17 cellular contexts compared by ENCODE assay signal in the genomic region with DNA sequence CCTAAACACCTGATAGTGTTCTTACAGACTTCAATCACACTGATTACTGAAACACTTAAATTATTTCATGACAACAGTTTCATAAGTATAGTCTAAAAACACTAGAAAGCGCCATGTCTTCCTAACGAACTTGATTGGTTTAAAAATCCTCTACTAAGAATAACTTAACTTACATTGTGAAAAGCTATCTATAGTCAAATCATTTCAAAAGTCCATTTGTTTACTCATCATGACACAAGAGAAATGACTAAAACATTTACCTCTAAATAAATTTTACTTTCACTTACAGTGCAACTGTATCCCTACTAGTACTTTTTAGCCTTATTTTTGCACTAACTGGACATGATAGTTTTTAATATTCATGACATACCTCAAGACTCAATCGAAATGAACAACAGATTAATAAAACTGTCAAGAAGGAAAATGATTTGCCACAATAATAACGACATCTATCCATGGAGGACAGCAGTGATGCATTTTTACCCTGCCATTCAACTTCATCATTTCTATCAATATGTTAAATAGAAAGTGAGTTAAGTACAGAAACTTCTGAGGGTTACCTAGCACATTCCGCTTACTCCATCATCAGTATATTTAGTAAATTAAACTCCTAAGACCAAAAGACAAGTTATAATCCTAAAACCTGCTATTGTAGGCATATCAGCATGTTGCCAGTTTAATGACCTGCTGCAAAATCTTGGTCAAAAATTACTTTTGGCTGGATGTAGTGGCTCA. TPM values are rescaled to one million over a fixed set of nuclear protein-coding genes. Genes with fewer than 3 reads are reported as not detected.
A peak's percentile ranks its signal among the peaks of the same experiment; 100 is the strongest.
DNase-seq lines count a peak whose midpoint lies in the region; ATAC-seq and TF ChIP-seq lines count a peak whose summit lies in the region.
"Had no signal": no experiment of that assay in that cellular context is flagged by ENCODE, and none has a peak within 500 bp of the region (broad histone marks: within the 10 kb centered on the region; RNA-seq: fewer than 3 reads in every experiment).

No MANE protein-coding gene starts in this region.

- H3K9ac ChIP-seq in colonic mucosa (ENCODE audit: low read depth in 2 of 2, low read length in 2 of 2) = no peak overlapping the region

- H3K9me3 Mint-ChIP-seq in activated naive CD8-positive, alpha-beta T cell (ENCODE audit: low read depth) = no peaks in the 10 kb centered on the region
- no peaks in the 10 kb centered on the region for H3K9me3 Mint-ChIP-seq in activated naive CD8-positive, alpha-beta T cell treated with anti-CD3 and anti-CD28 coated beads, Interleukin-2, amount 50 U/mL, for 24 hours
- H3K9me3 Mint-ChIP-seq in stimulated activated effector memory CD8-positive, alpha-beta T cell treated with anti-CD3 and anti-CD28 coated beads, Interleukin-12 subunit alpha, Interleukin-12 subunit beta, amount 100 ng/mL, for 72 hours = no peaks in the 10 kb centered on the region
- H3K9me3 Mint-ChIP-seq: activated naive CD4-positive, alpha-beta T cell treated with anti-CD3 and anti-CD28 coated beads, Interleukin-2, amount 50 U/mL, for 72 hours; naive thymus-derived CD4-positive, alpha-beta T cell had no signal

- ATAC-seq in activated naive CD8-positive, alpha-beta T cell treated with anti-CD3 and anti-CD28 coated beads, Interleukin-2, amount 50 U/mL, for 24 hours = no peak
- ATAC-seq in GM21526 (IDR thresholded peaks at IDR 0.05; ENCODE audit: low FRiP score, unreplicated experiment) (peak; percentile 70), HG03439 (IDR thresholded peaks at IDR 0.05; ENCODE audit: unreplicated experiment) (peak; percentile 91), GM18511 (IDR thresholded peaks at IDR 0.05; ENCODE audit: unreplicated experiment) (no peak)
- peak; percentile 86 for ATAC-seq in stimulated activated effector memory CD8-positive, alpha-beta T cell treated with anti-CD3 and anti-CD28 coated beads, Interleukin-12 subunit alpha, Interleukin-12 subunit beta, amount 100 ng/mL, for 72 hours
- ATAC-seq: heart left ventricle; left lobe of liver; naive thymus-derived CD4-positive, alpha-beta T cell had no signal

- no peak overlapping the region for H3K4me3 Mint-ChIP-seq in activated naive CD8-positive, alpha-beta T cell
- no peak overlapping the region for H3K4me3 Mint-ChIP-seq in activated naive CD8-positive, alpha-beta T cell treated with anti-CD3 and anti-CD28 coated beads, Interleukin-2, amount 50 U/mL, for 24 hours
- no peak overlapping the region for H3K4me3 Mint-ChIP-seq in stimulated activated effector memory CD8-positive, alpha-beta T cell treated with anti-CD3 and anti-CD28 coated beads, Interleukin-12 subunit alpha, Interleukin-12 subunit beta, amount 100 ng/mL, for 72 hours
- H3K4me3 Mint-ChIP-seq: naive thymus-derived CD4-positive, alpha-beta T cell had no signal

- no peak for TF ChIP-seq CTCF in colonic mucosa (IDR thresholded peaks at IDR 0.05)

- H3K4me1 Mint-ChIP-seq in activated naive CD8-positive, alpha-beta T cell (ENCODE audit: low read depth) = peaks cover 6% of the 10 kb centered on the region
- H3K4me1 Mint-ChIP-seq in activated naive CD8-positive, alpha-beta T cell treated with anti-CD3 and anti-CD28 coated beads, Interleukin-2, amount 50 U/mL, for 24 hours = peaks cover 7% of the 10 kb centered on the region
- peaks cover 9% of the 10 kb centered on the region for H3K4me1 Mint-ChIP-seq in stimulated activated effector memory CD8-positive, alpha-beta T cell treated with anti-CD3 and anti-CD28 coated beads, Interleukin-12 subunit alpha, Interleukin-12 subunit beta, amount 100 ng/mL, for 72 hours

- H3K9me3 ChIP-seq in colonic mucosa = no peaks in the 10 kb centered on the region
- H3K9me3 ChIP-seq: heart left ventricle, vagina had no signal

- H3K27ac Mint-ChIP-seq in activated naive CD8-positive, alpha-beta T cell = peak overlapping the region; percentile 77
- H3K27ac Mint-ChIP-seq in activated naive CD8-positive, alpha-beta T cell treated with anti-CD3 and anti-CD28 coated beads, Interleukin-2, amount 50 U/mL, for 24 hours = no peak overlapping the region
- peak overlapping the region; percentile 91 for H3K27ac Mint-ChIP-seq in stimulated activated effector memory CD8-positive, alpha-beta T cell treated with anti-CD3 and anti-CD28 coated beads, Interleukin-12 subunit alpha, Interleukin-12 subunit beta, amount 100 ng/mL, for 72 hours

- H3K27ac ChIP-seq in colonic mucosa = no peak overlapping the region
- H3K27ac ChIP-seq: heart left ventricle, vagina had no signal

- no peaks in the 10 kb centered on the region for H3K27me3 ChIP-seq in colonic mucosa
- H3K27me3 ChIP-seq: heart left ventricle, vagina had no signal

- no peak overlapping the region for H3K4me3 ChIP-seq in colonic mucosa
- H3K4me3 ChIP-seq: heart left ventricle, vagina had no signal

- intact Hi-C loops in colonic mucosa (cut with DNase I) = no loop called here
- intact Hi-C loops in posterior cingulate gyrus (cut with DNase I) = no loop called here

- no peak for DNase-seq in activated naive CD8-positive, alpha-beta T cell treated with anti-CD3 and anti-CD28 coated beads, Interleukin-2, amount 50 U/mL, for 24 hours
- no peak for DNase-seq in stimulated activated effector memory CD8-positive, alpha-beta T cell treated with anti-CD3 and anti-CD28 coated beads, Interleukin-12 subunit alpha, Interleukin-12 subunit beta, amount 100 ng/mL, for 72 hours (ENCODE audit: low spot score in 2 of 2)
- DNase-seq in colonic mucosa (no peak), posterior cingulate gyrus (no peak)
- DNase-seq: activated CD4-positive, CD25-positive, alpha-beta regulatory T cell; central memory CD4-positive, alpha-beta T cell; DMS79 treated with DMSO at 0.1 percent for 48 hours; heart left ventricle; naive thymus-derived CD4-positive, alpha-beta T cell; stimulated activated CD4-positive, alpha-beta T cell treated with anti-CD3 and anti-CD28 coated beads, Interleukin-1b, Interleukin-23, amount 100 ng/mL, for 48 hours had no signal

- peaks cover 33% of the 10 kb centered on the region for H3K36me3 ChIP-seq in colonic mucosa

- H3K27me3 Mint-ChIP-seq in activated naive CD8-positive, alpha-beta T cell = no peaks in the 10 kb centered on the region
- H3K27me3 Mint-ChIP-seq in activated naive CD8-positive, alpha-beta T cell treated with anti-CD3 and anti-CD28 coated beads, Interleukin-2, amount 50 U/mL, for 24 hours = no peaks in the 10 kb centered on the region
- H3K27me3 Mint-ChIP-seq: naive thymus-derived CD4-positive, alpha-beta T cell had no signal

- H3K36me3 Mint-ChIP-seq in activated naive CD8-positive, alpha-beta T cell = peaks cover 25% of the 10 kb centered on the region
- peaks cover 66% of the 10 kb centered on the region for H3K36me3 Mint-ChIP-seq in activated naive CD8-positive, alpha-beta T cell treated with anti-CD3 and anti-CD28 coated beads, Interleukin-2, amount 50 U/mL, for 24 hours (ENCODE audit: low read depth)
- H3K36me3 Mint-ChIP-seq in stimulated activated effector memory CD8-positive, alpha-beta T cell treated with anti-CD3 and anti-CD28 coated beads, Interleukin-12 subunit alpha, Interleukin-12 subunit beta, amount 100 ng/mL, for 72 hours = peaks cover 100% of the 10 kb centered on the region

- no peaks in the 10 kb centered on the region for H3K4me1 ChIP-seq in colonic mucosa
- H3K4me1 ChIP-seq: heart left ventricle, vagina had no signal

RNA-seq across cellular contexts. Expression of a gene that starts 38.4 kb away (rescaled TPM):
- total RNA-seq in colonic mucosa = 10 to 100 TPM; 22.8 to 24.5 TPM

Comparison
In these comparisons a context has a peak if more than half of its experiments do, and no peak if none do; other contexts are left out.
1. ATAC-seq: peak in GM21526 (single experiment), HG03439 (single experiment) and stimulated activated effector memory CD8-positive, alpha-beta T cell treated with anti-CD3 and anti-CD28 coated beads, Interleukin-12 subunit alpha, Interleukin-12 subunit beta, amount 100 ng/mL, for 72 hours (single experiment); none in activated naive CD8-positive, alpha-beta T cell treated with anti-CD3 and anti-CD28 coated beads, Interleukin-2, amount 50 U/mL, for 24 hours (single experiment) and GM18511 (single experiment).